In the genomic region with DNA sequence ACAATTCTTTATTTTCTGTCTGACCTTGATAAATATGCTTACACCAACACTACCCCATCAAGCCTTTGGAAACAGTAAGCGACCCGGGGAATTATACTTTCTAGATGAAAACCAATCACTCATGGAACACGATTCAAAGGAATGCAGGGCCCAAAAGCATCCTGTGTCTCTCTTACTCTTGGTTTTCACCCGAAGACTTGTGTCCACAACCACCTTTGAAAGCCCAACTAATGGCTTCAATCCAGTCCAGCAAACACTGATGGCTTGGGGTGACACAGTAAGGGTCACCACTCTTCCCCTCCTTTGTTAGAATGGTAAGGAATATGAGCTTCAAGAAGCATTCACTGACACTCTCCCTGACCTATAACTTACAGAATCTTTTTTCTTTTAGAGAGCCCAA, we compare ENCODE assay signal across 9 cellular contexts. TPM values are rescaled to one million over a fixed set of nuclear protein-coding genes. Genes with fewer than 3 reads are reported as not detected.
DNase-seq lines count a peak whose midpoint lies in the region; ATAC-seq and TF ChIP-seq lines count a peak whose summit lies in the region.
"Had no signal": no experiment of that assay in that cellular context is flagged by ENCODE, and none has a peak within 500 bp of the region (broad histone marks: within the 10 kb centered on the region; RNA-seq: fewer than 3 reads in every experiment).

No MANE protein-coding gene starts in this region.

- intact Hi-C loops in left ventricle myocardium inferior (cut with micrococcal nuclease) (no loop called here), Right ventricle myocardium superior (cut with DNase I) (no loop called here)

- H3K9me3 ChIP-seq in left ventricle myocardium inferior (replicated peaks), result no peaks in the 10 kb centered on the region

- no peak overlapping the region for H3K27ac ChIP-seq in left ventricle myocardium inferior (replicated peaks)

- peaks cover 26% of the 10 kb centered on the region for H3K36me3 ChIP-seq in left ventricle myocardium inferior

- DNase-seq in left ventricle myocardium inferior (no peak), Right ventricle myocardium superior (no peak), left kidney (ENCODE audit: low read depth, low spot score) (peak; percentile 54), type B pancreatic cell (ENCODE audit: extremely low spot score, unreplicated experiment) (no peak), NCI-H345 treated with DMSO at 0.1 percent for 48 hours (lab: John Stamatoyannopoulos, UW; ENCODE audit: unreplicated experiment) (no peak), NCI-H1048 (lab: John Stamatoyannopoulos, UW) (no peak)
- DNase-seq in activated naive CD8-positive, alpha-beta T cell treated with anti-CD3 and anti-CD28 coated beads for 36 hours, result no peak
- DNase-seq: stimulated activated CD4-positive, alpha-beta T cell treated with anti-CD3 and anti-CD28 coated beads, Interleukin-2, amount 100 ng/mL, for 24 hours had no signal

- TF ChIP-seq CTCF in left ventricle myocardium inferior (IDR thresholded peaks at IDR 0.05; ENCODE audit: borderline replicate concordance) (no peak), type B pancreatic cell (conservative IDR thresholded peaks at IDR 0.05) (no peak)

- no peaks in the 10 kb centered on the region for H3K9me3 Mint-ChIP-seq in activated naive CD8-positive, alpha-beta T cell treated with anti-CD3 and anti-CD28 coated beads for 36 hours
- H3K9me3 Mint-ChIP-seq in type B pancreatic cell, result no peaks in the 10 kb centered on the region

- H3K27me3 ChIP-seq in left ventricle myocardium inferior (ENCODE audit: low read depth), result no peaks in the 10 kb centered on the region

- peaks cover 11% of the 10 kb centered on the region for H3K36me3 Mint-ChIP-seq in activated naive CD8-positive, alpha-beta T cell treated with anti-CD3 and anti-CD28 coated beads for 36 hours
- H3K36me3 Mint-ChIP-seq in type B pancreatic cell, result peaks cover 16% of the 10 kb centered on the region

- H3K4me1 Mint-ChIP-seq in activated naive CD8-positive, alpha-beta T cell treated with anti-CD3 and anti-CD28 coated beads for 36 hours, result peaks cover 32% of the 10 kb centered on the region
- peaks cover 29% of the 10 kb centered on the region for H3K4me1 Mint-ChIP-seq in type B pancreatic cell (ENCODE audit: unreplicated experiment)

- peak overlapping the region; percentile 81 for H3K4me3 ChIP-seq in left ventricle myocardium inferior

- peaks cover 54% of the 10 kb centered on the region for H3K4me1 ChIP-seq in left ventricle myocardium inferior

- no peak overlapping the region for H3K27ac Mint-ChIP-seq in activated naive CD8-positive, alpha-beta T cell treated with anti-CD3 and anti-CD28 coated beads for 36 hours
- H3K27ac Mint-ChIP-seq in type B pancreatic cell, result peak overlapping the region; percentile 99

- ATAC-seq in Right ventricle myocardium superior (ENCODE audit: poor library complexity), result no peak
- no peak for ATAC-seq in GM21360 (IDR thresholded peaks at IDR 0.05; ENCODE audit: unreplicated experiment)

- peak overlapping the region; percentile 90 for H3K4me3 Mint-ChIP-seq in activated naive CD8-positive, alpha-beta T cell treated with anti-CD3 and anti-CD28 coated beads for 36 hours
- peak overlapping the region; percentile 96 for H3K4me3 Mint-ChIP-seq in type B pancreatic cell

- peaks cover 4% of the 10 kb centered on the region for H3K27me3 Mint-ChIP-seq in activated naive CD8-positive, alpha-beta T cell treated with anti-CD3 and anti-CD28 coated beads for 36 hours
- no peaks in the 10 kb centered on the region for H3K27me3 Mint-ChIP-seq in type B pancreatic cell

RNA-seq across cellular contexts. Expression of gene CBR4, which starts 1.6 kb away (rescaled TPM):
- total RNA-seq in left ventricle myocardium inferior (25.9 TPM), Right ventricle myocardium superior (23.5 TPM), type B pancreatic cell (ENCODE audit: low replicate concordance) (25.8 and 42.6 TPM in 2 replicates)
- 10 to 100 TPM; 14.5 to 15.6 TPM for total RNA-seq in activated naive CD8-positive, alpha-beta T cell treated with anti-CD3 and anti-CD28 coated beads for 36 hours
